ENCODE assay signal across 18 cellular contexts in the genomic region with DNA sequence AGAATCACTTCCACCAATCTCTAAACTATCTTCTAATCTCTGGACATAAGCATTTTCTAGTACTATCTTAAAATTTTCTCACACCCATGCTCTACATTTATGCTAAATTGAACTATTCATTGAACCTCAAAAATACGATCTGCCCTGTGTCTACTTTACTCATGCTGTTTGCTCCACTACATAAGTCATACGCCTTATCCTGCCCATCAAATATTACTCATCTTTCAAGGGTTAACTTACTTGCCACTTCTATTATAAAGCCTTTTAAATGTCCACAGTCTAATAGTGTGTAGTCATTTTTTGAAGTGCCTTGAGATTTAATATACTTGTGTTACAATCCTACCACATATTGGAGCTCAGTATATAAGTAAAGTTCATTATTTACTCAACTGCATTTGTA.
DNase-seq lines count a peak whose midpoint lies in the region; ATAC-seq and TF ChIP-seq lines count a peak whose summit lies in the region.
"Had no signal": no experiment of that assay in that cellular context is flagged by ENCODE, and none has a peak within 500 bp of the region (broad histone marks: within the 10 kb centered on the region; RNA-seq: fewer than 3 reads in every experiment).

No MANE protein-coding gene starts in this region.

- H3K27ac ChIP-seq in PC-3 (ENCODE audit: low read length) (peak overlapping the region; percentile 53), ascending aorta (no peak overlapping the region)
- H3K27ac ChIP-seq: BLaER1 treated with 17β-estradiol and CSF1 and Interleukin-3, amounts not matched to agents 10 nM and 100 nM; C4-2B had no signal

- H2AFZ ChIP-seq in PC-3 (ENCODE audit: low read length) = no peak overlapping the region

- H3K9me3 ChIP-seq in PC-3 (ENCODE audit: low read length) (no peaks in the 10 kb centered on the region), ascending aorta (no peaks in the 10 kb centered on the region)
- H3K9me3 ChIP-seq: BLaER1 treated with 17β-estradiol and CSF1 and Interleukin-3, amounts not matched to agents 10 nM and 100 nM; Caco-2 had no signal

- H3K4me1 ChIP-seq in PC-3 (ENCODE audit: insufficient read depth, low read length) = peaks cover 10% of the 10 kb centered on the region
- H3K4me1 ChIP-seq in ascending aorta = no peaks in the 10 kb centered on the region
- H3K4me1 ChIP-seq: BLaER1 treated with 17β-estradiol and CSF1 and Interleukin-3, amounts not matched to agents 10 nM and 100 nM; Caco-2 had no signal

- H4K20me1 ChIP-seq in PC-3 (ENCODE audit: low read length) = no peaks in the 10 kb centered on the region
- H4K20me1 ChIP-seq: BLaER1 treated with 17β-estradiol and CSF1 and Interleukin-3, amounts not matched to agents 10 nM and 100 nM had no signal

- H3K4me2 ChIP-seq in PC-3 (ENCODE audit: low read length) = peak overlapping the region; percentile 48
- H3K4me2 ChIP-seq: BLaER1 treated with 17β-estradiol and CSF1 and Interleukin-3, amounts not matched to agents 10 nM and 100 nM had no signal

- no peaks in the 10 kb centered on the region for H3K36me3 Mint-ChIP-seq in HFFc6 (ENCODE audit: low read depth)
- H3K36me3 Mint-ChIP-seq: CD8-positive, alpha-beta T cell had no signal

- no peaks in the 10 kb centered on the region for H3K9me2 ChIP-seq in PC-3 (replicated peaks; ENCODE audit: low read length)

- H3F3A ChIP-seq in PC-3 (ENCODE audit: low read length, unreplicated experiment) = no peaks in the 10 kb centered on the region

- H3K27me3 ChIP-seq in PC-3 (ENCODE audit: low read length) (no peaks in the 10 kb centered on the region), ascending aorta (no peaks in the 10 kb centered on the region)
- H3K27me3 ChIP-seq: BLaER1 treated with 17β-estradiol and CSF1 and Interleukin-3, amounts not matched to agents 10 nM and 100 nM had no signal

- POLR2A ChIA-PET in PC-3 (lab: Charles Lee; ENCODE audit: unreplicated experiment) = no interaction called here

- H3K4me3 Mint-ChIP-seq in HFFc6 = no peak overlapping the region
- H3K4me3 Mint-ChIP-seq: B cell; CD4-positive, alpha-beta T cell; CD8-positive, alpha-beta T cell had no signal

- H3K27ac Mint-ChIP-seq in HFFc6 = no peak overlapping the region
- H3K27ac Mint-ChIP-seq: B cell; CD4-positive, alpha-beta T cell; CD8-positive, alpha-beta T cell had no signal

- BruUV-seq in PC-3 (replicated peaks; lab: Mats Ljungman, UMichigan) = no TSS peak

- H3K9me3 Mint-ChIP-seq in HFFc6 = no peaks in the 10 kb centered on the region

- ATAC-seq in PC-3 (peak; percentile 84), GM18867 (IDR thresholded peaks at IDR 0.05; ENCODE audit: unreplicated experiment) (no peak)
- ATAC-seq: CD8-positive, alpha-beta T cell; GM12878 had no signal

- no peaks in the 10 kb centered on the region for H3K36me3 ChIP-seq in PC-3 (ENCODE audit: low read depth, low read length)
- H3K36me3 ChIP-seq in ascending aorta = no peaks in the 10 kb centered on the region
- H3K36me3 ChIP-seq: BLaER1 treated with 17β-estradiol and CSF1 and Interleukin-3, amounts not matched to agents 10 nM and 100 nM had no signal

- no peaks in the 10 kb centered on the region for H3K27me3 Mint-ChIP-seq in HFFc6 (ENCODE audit: insufficient read depth)
- H3K27me3 Mint-ChIP-seq: B cell; CD4-positive, alpha-beta T cell had no signal

- H3K4me3 ChIP-seq in PC-3 (ENCODE audit: low read length) (no peak overlapping the region), epithelial cell of esophagus (ENCODE audit: low read length) (no peak overlapping the region), ascending aorta (no peak overlapping the region)
- H3K4me3 ChIP-seq: BLaER1 treated with 17β-estradiol and CSF1 and Interleukin-3, amounts not matched to agents 10 nM and 100 nM; GM12878 had no signal

- H3K4me1 Mint-ChIP-seq in HFFc6 (ENCODE audit: low read depth) = peaks cover 7% of the 10 kb centered on the region
- H3K4me1 Mint-ChIP-seq: B cell had no signal

- H3K9ac ChIP-seq in PC-3 (ENCODE audit: low read length) = no peak overlapping the region
- H3K9ac ChIP-seq: BLaER1 treated with 17β-estradiol and CSF1 and Interleukin-3, amounts not matched to agents 10 nM and 100 nM had no signal

- DNase-seq in HFFc6 (peak; percentile 6), PC-3 (peak; percentile 66), epithelial cell of esophagus (ENCODE audit: low read depth) (peak; percentile 4), AML-193 (lab: John Stamatoyannopoulos, UW) (no peak), ascending aorta (ENCODE audit: low spot score in 2 of 2) (no peak)
- DNase-seq: 8988T; ACHN; Caco-2; Calu3; CD4-positive, alpha-beta T cell; CD8-positive, alpha-beta T cell; DMS79 treated with DMSO at 0.1 percent for 48 hours; GDM1 had no signal

- H3K79me2 ChIP-seq in PC-3 (ENCODE audit: low read length) = no peaks in the 10 kb centered on the region

- intact Hi-C loops in PC-3 (cut with micrococcal nuclease) (no loop called here), ascending aorta (cut with DNase I) (no loop called here)

- CTCF ChIA-PET in PC-3 (lab: Charles Lee) = no interaction called here

- TF ChIP-seq CTCF in HFFc6 (IDR thresholded peaks at IDR 0.05) (no peak), PC-3 (conservative IDR thresholded peaks at IDR 0.05; ENCODE audit: low read depth, low read length) (no peak), epithelial cell of esophagus (IDR thresholded peaks at IDR 0.05; ENCODE audit: insufficient read depth, low read depth, low read length, missing control alignments) (no peak), ascending aorta (IDR thresholded peaks at IDR 0.05) (no peak)

Comparison
In these comparisons a context has a peak if more than half of its experiments do, and no peak if none do; other contexts are left out.
1. DNase-seq: peak in HFFc6 (single experiment), PC-3 (single experiment) and epithelial cell of esophagus (single experiment); none in AML-193 (0 of 2) and ascending aorta (0 of 2).